ENCODE assay signal across 10 cellular contexts in genomic region chr11:72969894-72970335, GRCh38.
DNase-seq lines count a peak whose midpoint lies in the region; ATAC-seq, FAIRE-seq and TF ChIP-seq lines count a peak whose summit lies in the region.
"Had no signal": no experiment of that assay in that cellular context is flagged by ENCODE, and none has a peak within 500 bp of the region (broad histone marks: within the 10 kb centered on the region; RNA-seq: fewer than 3 reads in every experiment).

No MANE protein-coding gene starts in this region.

- H3K4me3 Mint-ChIP-seq in CD14-positive monocyte, result no peak overlapping the region

- TF ChIP-seq POLR2A in testis (IDR thresholded peaks at IDR 0.05), result no peak

- no peaks in the 10 kb centered on the region for H3K9me3 ChIP-seq in testis
- H3K9me3 ChIP-seq: thoracic aorta had no signal

- FAIRE-seq in HTR-8/SVneo (lab: Jason Lieb, UNC) (no peak), bronchial epithelial cell (lab: Jason Lieb, UNC) (no peak)

- no peak overlapping the region for H3K4me3 ChIP-seq in bronchial epithelial cell (ENCODE audit: low read depth, low read length)
- no peak overlapping the region for H3K4me3 ChIP-seq in testis
- H3K4me3 ChIP-seq: thoracic aorta had no signal

- no peaks in the 10 kb centered on the region for H3K9me3 Mint-ChIP-seq in CD14-positive monocyte

- peaks cover 50% of the 10 kb centered on the region for H3K4me1 Mint-ChIP-seq in CD14-positive monocyte

- peak overlapping the region in 4 of 7 donors; percentile 46 to 54 (median 48) for H3K27ac Mint-ChIP-seq in CD14-positive monocyte

- ATAC-seq in GM19463 (IDR thresholded peaks at IDR 0.05; ENCODE audit: unreplicated experiment) (peak; percentile 74), GM18502 (IDR thresholded peaks at IDR 0.05; ENCODE audit: poor library complexity, unreplicated experiment) (no peak)

- intact Hi-C loops in CD14-positive monocyte (cut with micrococcal nuclease), result loop anchor here in 1 of 2 donors (5.0 to 10.0 kb wide), 2 partner anchors 55 to 172 kb away; partner anchors contain the start of gene FCHSD2
- intact Hi-C loops in testis (cut with DNase I; ENCODE audit: low total_unique reads), result no loop called here

- DNase-seq in CD14-positive monocyte (ENCODE audit: low spot score), result no peak
- peak; percentile 19 for DNase-seq in HTR-8/SVneo (ENCODE audit: insufficient read length, low spot score)
- peak; percentile 60 for DNase-seq in bronchial epithelial cell (ENCODE audit: low read depth)
- DNase-seq in substantia nigra (lab: John Stamatoyannopoulos, UW), result no peak
- no peak for DNase-seq in testis
- DNase-seq in ecto neural progenitor cell (ENCODE audit: low spot score), result no peak

- H3K27me3 ChIP-seq in bronchial epithelial cell (ENCODE audit: control insufficient read depth, insufficient read depth, low read length) (no peaks in the 10 kb centered on the region), testis (no peaks in the 10 kb centered on the region)

- H3K4me1 ChIP-seq in testis, result no peaks in the 10 kb centered on the region

- H3K27me3 Mint-ChIP-seq in CD14-positive monocyte (ENCODE audit: low read depth in 3 of 3), result no peaks in the 10 kb centered on the region

- no peaks in the 10 kb centered on the region for H3K36me3 ChIP-seq in bronchial epithelial cell (ENCODE audit: control insufficient read depth, insufficient read depth, low read length)
- no peaks in the 10 kb centered on the region for H3K36me3 ChIP-seq in testis (ENCODE audit: low read depth, missing control alignments)
- H3K36me3 ChIP-seq: thoracic aorta had no signal

- H3K27ac ChIP-seq in substantia nigra (ENCODE audit: low read depth, low read length, poor library complexity, severe bottlenecking) (no peak overlapping the region), testis (no peak overlapping the region)
- H3K27ac ChIP-seq: HL-60, thoracic aorta had no signal

- TF ChIP-seq CTCF in CD14-positive monocyte (IDR thresholded peaks at IDR 0.05) (no peak), bronchial epithelial cell (IDR thresholded peaks at IDR 0.05; ENCODE audit: insufficient read depth, low read length, severe bottlenecking) (no peak), testis (IDR thresholded peaks at IDR 0.05) (no peak)

- peaks cover 30 to 39% of the 10 kb centered on the region in 2 donors for H3K36me3 Mint-ChIP-seq in CD14-positive monocyte

Comparison
In these comparisons a context has a peak if more than half of its experiments do, and no peak if none do; other contexts are left out.
1. DNase-seq: peak in HTR-8/SVneo (single experiment) and bronchial epithelial cell (single experiment); none in CD14-positive monocyte (single experiment), substantia nigra (0 of 49), testis (single experiment) and ecto neural progenitor cell (single experiment).